ENCODE assay signal across 16 cellular contexts in the genomic region with DNA sequence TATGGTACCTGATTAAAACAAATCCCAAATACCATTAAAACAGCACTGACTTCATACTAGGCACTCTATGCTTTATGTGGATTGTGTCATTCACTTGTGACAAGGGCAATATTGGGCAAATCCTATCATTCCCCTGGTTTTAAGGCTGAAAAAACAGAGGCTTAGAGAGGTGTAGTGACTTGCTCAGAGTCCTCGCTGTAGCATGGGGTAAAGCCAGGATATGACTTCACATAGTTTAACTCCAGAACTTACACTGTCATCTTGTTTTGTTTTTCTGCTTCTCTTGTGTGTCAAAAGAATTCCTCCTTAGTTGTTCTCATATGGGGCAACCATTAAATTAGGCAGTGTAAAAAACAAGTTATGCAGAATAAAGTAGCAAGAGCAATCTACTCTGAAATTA. TPM values are rescaled to one million over a fixed set of nuclear protein-coding genes. Genes with fewer than 3 reads are reported as not detected.
DNase-seq lines count a peak whose midpoint lies in the region; ATAC-seq and TF ChIP-seq lines count a peak whose summit lies in the region.
"Had no signal": no experiment of that assay in that cellular context is flagged by ENCODE, and none has a peak within 500 bp of the region (broad histone marks: within the 10 kb centered on the region; RNA-seq: fewer than 3 reads in every experiment).

No MANE protein-coding gene starts in this region.

- intact Hi-C loops in IMR-90 (cut with micrococcal nuclease) = no loop called here

- H2AK9ac ChIP-seq in IMR-90 (replicated peaks; ENCODE audit: low read depth, low read length, poor library complexity) = no peak overlapping the region

- H3K9me3 ChIP-seq in CD4-positive, CD25-positive, alpha-beta regulatory T cell (ENCODE audit: control insufficient read depth in 2 of 2, low read length in 2 of 2) = no peaks in the 10 kb centered on the region
- H3K9me3 ChIP-seq in IMR-90 (ENCODE audit: control insufficient read depth, insufficient read depth, low read length) = no peaks in the 10 kb centered on the region
- H3K9me3 ChIP-seq: gastroesophageal sphincter, MG63, transverse colon had no signal

- H2BK5ac ChIP-seq in IMR-90 (ENCODE audit: low read depth, low read length, poor library complexity, severe bottlenecking) = no peak overlapping the region

- H2BK120ac ChIP-seq in IMR-90 (ENCODE audit: low read depth, low read length) = no peak overlapping the region

- H3K4ac ChIP-seq in IMR-90 (ENCODE audit: low read depth, low read length) = no peak overlapping the region

- H3K23ac ChIP-seq in IMR-90 (ENCODE audit: low read depth, low read length) = no peak overlapping the region

- H3K27ac Mint-ChIP-seq in CD4-positive, CD25-positive, alpha-beta regulatory T cell = peak overlapping the region; percentile 46 to 91 (median 88)
- H3K27ac Mint-ChIP-seq: progenitor cell of endocrine pancreas had no signal

- H4K8ac ChIP-seq in IMR-90 (ENCODE audit: low read depth in 2 of 2, low read length in 2 of 2) = no peak overlapping the region

- H2BK20ac ChIP-seq in IMR-90 (ENCODE audit: low read depth, low read length) = no peak overlapping the region

- no peak for DNase-seq in CD4-positive, CD25-positive, alpha-beta regulatory T cell
- DNase-seq in IMR-90 = peak; percentile 31
- peak; percentile 17 for DNase-seq in astrocyte of the spinal cord (ENCODE audit: low read depth, low spot score)
- peak; percentile 69 for DNase-seq in iris pigment epithelial cell (ENCODE audit: low read depth)
- no peak for DNase-seq in islet precursor cell
- DNase-seq in activated gamma-delta T cell (lab: John Stamatoyannopoulos, UW) = no peak
- DNase-seq in NCI-H82 treated with DMSO at 0.1 percent for 48 hours (lab: John Stamatoyannopoulos, UW; ENCODE audit: unreplicated experiment) = no peak
- DNase-seq: kidney glomerular epithelial cell, MG63, NCI-H2029 treated with DMSO at 0.1 percent for 48 hours, NCI-H774, transverse colon had no signal

- H3K14ac ChIP-seq in IMR-90 (replicated peaks; ENCODE audit: low read depth, low read length) = no peak overlapping the region

- in situ Hi-C loops in IMR-90 (cut with MboI; ENCODE audit: low sequenced_read_pairs) (loop anchor here (25.0 kb wide), 1 partner anchor 1318 kb away; no protein-coding TSS in a partner anchor), astrocyte of the spinal cord (cut with HindIII; ENCODE audit: low sequenced_read_pairs) (no loop called here)

- H3K79me1 ChIP-seq in IMR-90 (ENCODE audit: low read depth in 1 of 2, low read length in 2 of 2) = peaks cover 8 to 12% of the 10 kb centered on the region in 2 experiments; a peak in 2 of 4 replicates

- H3K9ac ChIP-seq in IMR-90 (ENCODE audit: low read depth, low read length) = no peak overlapping the region

- no peak overlapping the region for H4K91ac ChIP-seq in IMR-90 (ENCODE audit: insufficient read depth, low read depth, low read length)

- no peak overlapping the region for H3K4me3 ChIP-seq in CD4-positive, CD25-positive, alpha-beta regulatory T cell (ENCODE audit: low read depth, low read length)
- no peak overlapping the region for H3K4me3 ChIP-seq in IMR-90 (ENCODE audit: insufficient read depth, low read depth, low read length)
- H3K4me3 ChIP-seq in astrocyte of the spinal cord (ENCODE audit: low read depth, low read length) = no peak overlapping the region
- H3K4me3 ChIP-seq: gastroesophageal sphincter, MG63, transverse colon had no signal

- no peak overlapping the region for H3K56ac ChIP-seq in IMR-90 (ENCODE audit: extremely low read depth, insufficient read depth, low read length)

- no peak overlapping the region for H2AFZ ChIP-seq in IMR-90 (replicated peaks; ENCODE audit: low read length, poor library complexity)

- H4K20me1 ChIP-seq in IMR-90 (ENCODE audit: insufficient read depth, low read length) = no peaks in the 10 kb centered on the region; the same call in 1 of the 2 replicates

- peak overlapping the region in 1 of 4 donors; percentile 10 for H3K4me3 Mint-ChIP-seq in CD4-positive, CD25-positive, alpha-beta regulatory T cell

- H2BK15ac ChIP-seq in IMR-90 (ENCODE audit: low read depth, low read length) = no peak overlapping the region

- H4K5ac ChIP-seq in IMR-90 (ENCODE audit: low read depth, low read length) = no peak overlapping the region

- CTCF ChIA-PET in IMR-90 (lab: Yijun Ruan, JAX) = interaction anchor here (0.8 to 2.4 kb wide), 3 partner anchors 11 to 32 kb away, joined by 3 to 8 read pairs (median 3); no protein-coding TSS in a partner anchor

- H3K36me3 ChIP-seq in CD4-positive, CD25-positive, alpha-beta regulatory T cell (ENCODE audit: control insufficient read depth, insufficient read depth, low read length) = peaks cover 64% of the 10 kb centered on the region
- H3K36me3 ChIP-seq in IMR-90 (ENCODE audit: control insufficient read depth, insufficient read depth, low read length) = peaks cover 4% of the 10 kb centered on the region; the same call in 1 of the 2 replicates
- H3K36me3 ChIP-seq: MG63, transverse colon had no signal

- H3K9me3 Mint-ChIP-seq in CD4-positive, CD25-positive, alpha-beta regulatory T cell = no peaks in the 10 kb centered on the region

- peaks cover 4% of the 10 kb centered on the region for H3K9me1 ChIP-seq in IMR-90 (ENCODE audit: insufficient read depth, low read length)

- H3K18ac ChIP-seq in IMR-90 (ENCODE audit: low read depth, low read length) = no peak overlapping the region

- dilution Hi-C loops in IMR-90 (cut with HindIII; ENCODE audit: low sequenced_read_pairs, unreplicated experiment) = no loop called here

- H3K4me1 ChIP-seq in CD4-positive, CD25-positive, alpha-beta regulatory T cell (ENCODE audit: control insufficient read depth, insufficient read depth, low read length, poor library complexity, severe bottlenecking) = peaks cover 17% of the 10 kb centered on the region
- peaks cover 10% of the 10 kb centered on the region; the same call in 1 of the 2 replicates for H3K4me1 ChIP-seq in IMR-90 (ENCODE audit: control insufficient read depth, insufficient read depth, low read length)

- no peak for ATAC-seq in CD4-positive, CD25-positive, alpha-beta regulatory T cell (ENCODE audit: low read depth in 2 of 2)
- ATAC-seq in IMR-90 (ENCODE audit: low read depth) = peak; percentile 21; the same call in 1 of the 2 replicates
- ATAC-seq in HG03354 (IDR thresholded peaks at IDR 0.05; ENCODE audit: poor library complexity, severe bottlenecking, unreplicated experiment) = no peak
- ATAC-seq: gastroesophageal sphincter had no signal

- no TSS peak for BruUV-seq in IMR-90 (replicated peaks; lab: Mats Ljungman, UMichigan)

- no peak for TF ChIP-seq CTCF in IMR-90 (conservative IDR thresholded peaks at IDR 0.05; ENCODE audit: low read depth, low read length)
- TF ChIP-seq CTCF in astrocyte of the spinal cord (IDR thresholded peaks at IDR 0.05; ENCODE audit: low read depth, low read length) = no peak

- H3K36me3 Mint-ChIP-seq in CD4-positive, CD25-positive, alpha-beta regulatory T cell = peaks cover 18% of the 10 kb centered on the region

- TF ChIP-seq POLR2A in IMR-90 (IDR thresholded peaks at IDR 0.05; ENCODE audit: low read depth, low read length) = no peak

- no peak overlapping the region for H3K4me2 ChIP-seq in IMR-90 (ENCODE audit: low read depth, low read length)

- POLR2A ChIA-PET in IMR-90 (lab: Charles Lee; ENCODE audit: unreplicated experiment) = no interaction called here

- TF ChIP-seq RAD21 in IMR-90 (IDR thresholded peaks at IDR 0.05; ENCODE audit: low read length) = no peak

- no peaks in the 10 kb centered on the region for H3K27me3 ChIP-seq in CD4-positive, CD25-positive, alpha-beta regulatory T cell (ENCODE audit: control insufficient read depth, insufficient read depth, low read length)
- H3K27me3 ChIP-seq in IMR-90 (ENCODE audit: control insufficient read depth, insufficient read depth, low read length) = no peaks in the 10 kb centered on the region
- H3K27me3 ChIP-seq: gastroesophageal sphincter, MG63, transverse colon had no signal

- peak overlapping the region; percentile 21 for H3K27ac ChIP-seq in CD4-positive, CD25-positive, alpha-beta regulatory T cell (ENCODE audit: insufficient read depth, low read length, poor library complexity, severe bottlenecking)
- no peak overlapping the region for H3K27ac ChIP-seq in IMR-90 (ENCODE audit: insufficient read depth, low read length)
- H3K27ac ChIP-seq: gastroesophageal sphincter, RWPE1, transverse colon had no signal

- no CpG with 5 or more reads among the region's 1 CpG for WGBS in IMR-90 (ENCODE audit: extremely low coverage in 2 of 2, insufficient read length in 1 of 2), 2 experiments

- H3K4me1 Mint-ChIP-seq in CD4-positive, CD25-positive, alpha-beta regulatory T cell = peaks cover 33 to 60% (median 50%) of the 10 kb centered on the region in 4 donors

- no peaks in the 10 kb centered on the region for H3K27me3 Mint-ChIP-seq in CD4-positive, CD25-positive, alpha-beta regulatory T cell
- H3K27me3 Mint-ChIP-seq: progenitor cell of endocrine pancreas had no signal

- H2AK5ac ChIP-seq in IMR-90 (ENCODE audit: low read depth, low read length) = no peak overlapping the region

TF ChIP-seq in IMR-90, 13 proteins besides CTCF, POLR2A, EP300 and RAD21:
- TF ChIP-seq, protein P1, sequence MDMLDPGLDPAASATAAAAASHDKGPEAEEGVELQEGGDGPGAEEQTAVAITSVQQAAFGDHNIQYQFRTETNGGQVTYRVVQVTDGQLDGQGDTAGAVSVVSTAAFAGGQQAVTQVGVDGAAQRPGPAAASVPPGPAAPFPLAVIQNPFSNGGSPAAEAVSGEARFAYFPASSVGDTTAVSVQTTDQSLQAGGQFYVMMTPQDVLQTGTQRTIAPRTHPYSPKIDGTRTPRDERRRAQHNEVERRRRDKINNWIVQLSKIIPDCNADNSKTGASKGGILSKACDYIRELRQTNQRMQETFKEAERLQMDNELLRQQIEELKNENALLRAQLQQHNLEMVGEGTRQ (IDR thresholded peaks at IDR 0.05; ENCODE audit: low read depth, low read length) = no peak
- TF ChIP-seq RFX5 (IDR thresholded peaks at IDR 0.05; ENCODE audit: low read depth, low read length) (no peak), FOS (IDR thresholded peaks at IDR 0.05; ENCODE audit: low read depth, low read length) (no peak)

RNA-seq across cellular contexts. Expression of a gene that starts 40.3 kb away (rescaled TPM):
- total RNA-seq in CD4-positive, CD25-positive, alpha-beta regulatory T cell = 38.9 TPM
- polyA plus RNA-seq in CD4-positive, CD25-positive, alpha-beta regulatory T cell = 10 to 100 TPM; 37.1 to 52.2 (median 49.3) TPM
- total RNA-seq in IMR-90 (2012; rRNA removed) = 21.1 and 22.8 TPM in 2 replicates
- 11.3 and 14.7 TPM in 2 replicates for polyA plus RNA-seq in IMR-90 (2012; rRNA removed)
- 2.0 and 3.0 TPM in 2 replicates for polyA plus RNA-seq in IMR-90 (2012; cell fraction: cytosol; rRNA removed)
- 3.6 and 24.3 TPM in 2 replicates for polyA plus RNA-seq in IMR-90 (2012; cell fraction: nucleus; rRNA removed; ENCODE audit: low replicate concordance)

Comparison
In these comparisons a context has a peak if more than half of its experiments do, and no peak if none do; other contexts are left out.
1. DNase-seq: peak in IMR-90 (single experiment), astrocyte of the spinal cord (single experiment) and iris pigment epithelial cell (single experiment); none in CD4-positive, CD25-positive, alpha-beta regulatory T cell (0 of 3), islet precursor cell (single experiment), activated gamma-delta T cell (single experiment) and NCI-H82 treated with DMSO at 0.1 percent for 48 hours (single experiment).